Comparison of ENCODE assay signal across 1 cellular context in genomic region chr12:57130941-57131340, GRCh38.
TF ChIP-seq lines count a peak whose summit lies in the region.

No MANE protein-coding gene starts in this region.

TF ChIP-seq in HepG2, 621 proteins besides CTCF, POLR2A, EP300 and RAD21 (continued from another document and continues in another):
- TF ChIP-seq IRF1 (CRISPR knock-in tag; IDR thresholded peaks at IDR 0.05; ENCODE audit: low read depth) (no peak), RBM39 (IDR thresholded peaks at IDR 0.05; ENCODE audit: low read depth, low read length, poor library complexity, severe bottlenecking) (no peak), ZNF160 (CRISPR knock-in tag; IDR thresholded peaks at IDR 0.05) (no peak), RAD51 (IDR thresholded peaks at IDR 0.05; ENCODE audit: borderline replicate concordance) (no peak), ZNF839 (CRISPR knock-in tag; IDR thresholded peaks at IDR 0.05; ENCODE audit: borderline replicate concordance) (no peak), MIER3 (CRISPR knock-in tag; IDR thresholded peaks at IDR 0.05; ENCODE audit: borderline replicate concordance) (no peak), ZNF329 (CRISPR knock-in tag; IDR thresholded peaks at IDR 0.05; ENCODE audit: low read depth) (no peak), ATF5 (CRISPR knock-in tag; IDR thresholded peaks at IDR 0.05; ENCODE audit: low read depth) (no peak), GPBP1L1 (CRISPR knock-in tag; IDR thresholded peaks at IDR 0.05) (no peak), ZNF562 (CRISPR knock-in tag; IDR thresholded peaks at IDR 0.05; ENCODE audit: borderline replicate concordance) (no peak), HDAC6 (IDR thresholded peaks at IDR 0.05; ENCODE audit: low read depth, low read length) (no peak), ZNF598 (CRISPR knock-in tag; IDR thresholded peaks at IDR 0.05; ENCODE audit: borderline replicate concordance) (no peak), AKNA (CRISPR knock-in tag; IDR thresholded peaks at IDR 0.05; ENCODE audit: borderline replicate concordance) (no peak), ZNF564 (CRISPR knock-in tag; IDR thresholded peaks at IDR 0.05) (no peak), ZBTB42 (CRISPR knock-in tag; IDR thresholded peaks at IDR 0.05) (no peak), NFAT5 (CRISPR knock-in tag; IDR thresholded peaks at IDR 0.05) (no peak), MYC (CRISPR knock-in tag; IDR thresholded peaks at IDR 0.05; ENCODE audit: borderline replicate concordance) (no peak), ZMYM2 (CRISPR knock-in tag; IDR thresholded peaks at IDR 0.05) (no peak), TBP (CRISPR knock-in tag; IDR thresholded peaks at IDR 0.05) (no peak), JUN (CRISPR knock-in tag; IDR thresholded peaks at IDR 0.05) (no peak), ZNF550 (CRISPR knock-in tag; IDR thresholded peaks at IDR 0.05; ENCODE audit: borderline replicate concordance) (no peak), RFXANK (CRISPR knock-in tag; IDR thresholded peaks at IDR 0.05) (no peak), ZKSCAN8 (CRISPR knock-in tag; IDR thresholded peaks at IDR 0.05; ENCODE audit: borderline replicate concordance) (no peak), LRRFIP1 (CRISPR knock-in tag; conservative IDR thresholded peaks at IDR 0.05) (no peak), HNF1A (IDR thresholded peaks at IDR 0.05; ENCODE audit: low read depth) (no peak), HNF1A (CRISPR knock-in tag; IDR thresholded peaks at IDR 0.05; ENCODE audit: borderline replicate concordance) (no peak), MXD1 (CRISPR knock-in tag; IDR thresholded peaks at IDR 0.05) (no peak), ZNF367 (CRISPR knock-in tag; IDR thresholded peaks at IDR 0.05; ENCODE audit: borderline replicate concordance) (no peak), PPARG (CRISPR knock-in tag; conservative IDR thresholded peaks at IDR 0.05) (peak; percentile 82), YY1 (IDR thresholded peaks at IDR 0.05; ENCODE audit: insufficient read depth, insufficient replicate concordance, low read depth, low read length) (no peak), ISL2 (CRISPR knock-in tag; IDR thresholded peaks at IDR 0.05) (0 out of 2 replicates have a peak, but pooled peaks have one; percentile 58), IRX3 (CRISPR knock-in tag; IDR thresholded peaks at IDR 0.05; ENCODE audit: borderline replicate concordance, low read depth) (no peak), SRY (CRISPR knock-in tag; IDR thresholded peaks at IDR 0.05) (no peak), PLRG1 (conservative IDR thresholded peaks at IDR 0.05) (no peak), SRSF4 (IDR thresholded peaks at IDR 0.05; ENCODE audit: low read depth, low read length, poor library complexity, severe bottlenecking) (no peak), ZSCAN20 (CRISPR knock-in tag; IDR thresholded peaks at IDR 0.05; ENCODE audit: borderline replicate concordance) (no peak), ZNF430 (CRISPR knock-in tag; IDR thresholded peaks at IDR 0.05) (0 out of 2 replicates have a peak, but pooled peaks have one; percentile 19), MTERF4 (CRISPR knock-in tag; IDR thresholded peaks at IDR 0.05) (no peak)
